ENCODE assay signal across 30 cellular contexts in genomic region chr5:32778403-32778802, GRCh38.
"Had no signal": no experiment of that assay in that cellular context is flagged by ENCODE, and none has a peak within 500 bp of the region (broad histone marks: within the 10 kb centered on the region; RNA-seq: fewer than 3 reads in every experiment).

No MANE protein-coding gene starts in this region.

- H3K27ac ChIP-seq: body of pancreas, esophagus muscularis mucosa, foreskin keratinocyte, gastrocnemius medialis, WERI-Rb-1 had no signal

- H3K9me3 ChIP-seq: body of pancreas, esophagus muscularis mucosa, gastrocnemius medialis had no signal

- H3K4me3 ChIP-seq: body of pancreas, esophagus muscularis mucosa, gastrocnemius medialis had no signal

- DNase-seq: activated B cell treated with CpG ODN at 0.5 μM for 24 hours; activated CD4-positive, alpha-beta T cell treated with anti-CD3 and anti-CD28 coated beads for 48 hours; activated CD4-positive, alpha-beta T cell treated with anti-CD3 and anti-CD28 coated beads, Interleukin-2, amount 50 U/mL, for 1 hour; activated CD4-positive, alpha-beta T cell treated with anti-CD3 and anti-CD28 coated beads, Interleukin-2, amount 50 U/mL, for 48 hours; activated CD8-positive, alpha-beta memory T cell treated with anti-CD3 and anti-CD28 coated beads for 24 hours; activated CD8-positive, alpha-beta T cell treated with anti-CD3 and anti-CD28 coated beads for 36 hours; activated effector memory CD4-positive, alpha-beta T cell treated with Interleukin-2 at 50 U/mL for 16 hours; activated gamma-delta T cell treated with Interleukin-2 at 50 U/mL for 16 hours; activated naive CD4-positive, alpha-beta T cell treated with anti-CD3 and anti-CD28 coated beads, Interleukin-2, amount 50 U/mL, for 16 hours; activated naive CD4-positive, alpha-beta T cell treated with Interleukin-2 at 50 U/mL for 16 hours; activated T-cell treated with anti-CD3 and anti-CD28 coated beads, Interleukin-2, amount 50 U/mL, for 4 hours; amniotic stem cell; anterior cingulate cortex; body of pancreas; caudate nucleus; cortex of kidney; dermis blood vessel endothelial cell; effector CD4-positive, alpha-beta T cell; effector memory CD8-positive, alpha-beta T cell; erythroblast; foreskin keratinocyte; gastrocnemius medialis; glutamatergic neuron; T-helper 1 cell; T-helper 17 cell; T1000; WERI-Rb-1 had no signal

- H3K4me1 ChIP-seq: body of pancreas, foreskin keratinocyte, gastrocnemius medialis had no signal

- H3K36me3 ChIP-seq: esophagus muscularis mucosa, gastrocnemius medialis, WERI-Rb-1 had no signal

- H3K27me3 ChIP-seq: body of pancreas, esophagus muscularis mucosa, foreskin keratinocyte, gastrocnemius medialis had no signal

- ATAC-seq: activated CD4-positive, CD25-positive, alpha-beta regulatory T cell treated with anti-CD3 and anti-CD28 coated beads, Interleukin-2, amount 50 U/mL, for 24 hours; activated CD8-positive, alpha-beta T cell treated with anti-CD3 and anti-CD28 coated beads for 36 hours; activated T-cell treated with anti-CD3 and anti-CD28 coated beads, Interleukin-2, amount 50 U/mL, for 4 hours; activated T-helper 17 cell treated with anti-CD3 and anti-CD28 coated beads, Interleukin-2, amount 50 U/mL, for 72 hours; body of pancreas; effector memory CD8-positive, alpha-beta T cell; foreskin keratinocyte; gastrocnemius medialis; T-helper 17 cell had no signal
